In the genomic region with DNA sequence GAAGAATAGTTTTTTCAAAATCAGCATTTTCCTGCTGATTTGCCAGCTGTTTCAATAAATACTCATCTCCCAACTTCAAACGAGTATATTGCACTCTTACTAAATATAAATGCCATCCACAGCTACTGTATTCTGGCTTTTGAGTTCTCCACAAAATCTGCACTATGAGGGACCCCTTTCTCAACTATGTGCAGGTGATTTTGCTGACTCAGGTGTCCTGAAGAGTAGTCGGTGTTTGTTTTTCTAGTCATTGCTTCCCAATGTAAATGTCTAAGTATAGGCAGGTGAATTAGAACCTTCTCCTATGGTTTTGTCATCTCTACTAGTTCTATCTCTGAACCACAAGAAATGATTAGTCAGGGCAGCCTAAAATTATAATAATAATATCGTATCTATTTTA, we compare ENCODE assay signal across 22 cellular contexts.
"Had no signal": no experiment of that assay in that cellular context is flagged by ENCODE, and none has a peak within 500 bp of the region (broad histone marks: within the 10 kb centered on the region; RNA-seq: fewer than 3 reads in every experiment).

No MANE protein-coding gene starts in this region.

- H3K9ac ChIP-seq: SK-N-SH had no signal

- H3K4me3 Mint-ChIP-seq: IgD-negative memory B cell; T-cell; T-helper 1 cell treated with Interleukin-12 subunit alpha and Interleukin-12 subunit beta and Interleukin-4 antibody, amounts not matched to agents 30 μg/mL and 1 μg/mL, for 36 hours had no signal

- H3K36me3 Mint-ChIP-seq: IgD-negative memory B cell, T-cell had no signal

- DNase-seq: KBM-7; MV-4-11; NCI-H1048; NCI-H1436; NCI-H187; NCI-H2029; NCI-H2081 treated with DMSO at 0.1 percent for 48 hours; NCI-H2171; NCI-H226; NCI-H446; NCI-H524; NCI-H526 treated with DMSO at 0.1 percent for 48 hours; NCI-H748 treated with DMSO at 0.1 percent for 48 hours; NK-92 treated with Interleukin-12 subunit alpha and Interleukin-12 subunit beta, amount 100 ng/mL, for 24 hours; PC-3; SK-N-SH; SW 1271; T-cell had no signal

- H3K27ac ChIP-seq: RWPE1 had no signal

- H3K9me2 ChIP-seq: SK-N-SH had no signal

- H3K4me2 ChIP-seq: SK-N-SH had no signal

- ATAC-seq: Panc1, PC-3, T-cell had no signal

- H3K27me3 Mint-ChIP-seq: IgD-negative memory B cell, T-cell had no signal

- H3K4me1 Mint-ChIP-seq: IgD-negative memory B cell, T-cell had no signal

- H3K27ac Mint-ChIP-seq: IgD-negative memory B cell; T-cell; T-helper 1 cell treated with Interleukin-12 subunit alpha and Interleukin-12 subunit beta and Interleukin-4 antibody, amounts not matched to agents 30 μg/mL and 1 μg/mL, for 36 hours had no signal

- H3K9me3 Mint-ChIP-seq: IgD-negative memory B cell; T-helper 1 cell treated with Interleukin-12 subunit alpha and Interleukin-12 subunit beta and Interleukin-4 antibody, amounts not matched to agents 30 μg/mL and 1 μg/mL, for 36 hours had no signal

- H3K9me3 ChIP-seq: SK-N-SH had no signal
